Comparison of ENCODE assay signal across 16 cellular contexts in the genomic region with DNA sequence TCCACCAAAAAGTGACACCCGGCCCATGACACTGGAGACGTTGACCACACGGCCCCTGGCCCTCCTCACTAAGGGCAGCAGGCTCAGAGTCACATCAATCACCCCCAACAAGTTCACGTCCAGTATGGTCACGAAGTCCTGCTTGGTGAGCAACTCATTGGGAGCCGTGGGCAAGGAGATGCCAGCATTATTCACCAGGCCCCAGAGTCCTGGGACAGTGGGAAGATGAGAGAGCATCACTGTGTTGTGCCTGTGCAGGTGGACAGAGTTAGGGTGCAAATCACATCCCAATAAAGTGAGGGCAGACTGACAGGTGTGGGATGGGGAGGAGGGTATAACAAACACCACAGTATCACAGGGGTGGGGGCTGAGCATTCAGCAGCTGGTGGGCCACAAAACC. TPM values are rescaled to one million over a fixed set of nuclear protein-coding genes. Genes with fewer than 3 reads are reported as not detected.
DNase-seq lines count a peak whose midpoint lies in the region; FAIRE-seq and TF ChIP-seq lines count a peak whose summit lies in the region.
"Had no signal": no experiment of that assay in that cellular context is flagged by ENCODE, and none has a peak within 500 bp of the region (broad histone marks: within the 10 kb centered on the region; RNA-seq: fewer than 3 reads in every experiment).

No MANE protein-coding gene starts in this region.

- H3K9me3 Mint-ChIP-seq in osteocyte (ENCODE audit: unreplicated experiment): no peaks in the 10 kb centered on the region

- POLR2A ChIA-PET in PC-9 (lab: Charles Lee; ENCODE audit: unreplicated experiment): no interaction called here

- H3K9me3 ChIP-seq in PC-9 (ENCODE audit: insufficient read depth, low read depth): no peaks in the 10 kb centered on the region

- no peak overlapping the region for H3K4me3 ChIP-seq in PC-9
- H3K4me3 ChIP-seq: K562 had no signal

- no peaks in the 10 kb centered on the region for H3K9me2 ChIP-seq in PC-9 (ENCODE audit: insufficient read depth)

- peaks cover 19% of the 10 kb centered on the region for H3K4me1 ChIP-seq in PC-9 (replicated peaks; ENCODE audit: insufficient read depth)
- H3K4me1 ChIP-seq: BE2C had no signal

- H3K4me2 ChIP-seq in PC-9: peak overlapping the region; percentile 26; the same call in 1 of the 2 replicates

- H3K27me3 Mint-ChIP-seq in osteocyte (ENCODE audit: unreplicated experiment): peaks cover 44% of the 10 kb centered on the region

- no peaks in the 10 kb centered on the region for H3K27me3 ChIP-seq in PC-9 (ENCODE audit: insufficient read depth, low read depth)

- no peaks in the 10 kb centered on the region for H3K36me3 ChIP-seq in PC-9 (ENCODE audit: low read depth)
- H3K36me3 ChIP-seq: BE2C had no signal

- intact Hi-C loops in PC-9 (cut with micrococcal nuclease; ENCODE audit: unreplicated experiment): no loop called here

- no peaks in the 10 kb centered on the region for H3K36me3 Mint-ChIP-seq in osteocyte (ENCODE audit: unreplicated experiment)

- H4K20me1 ChIP-seq in PC-9 (ENCODE audit: insufficient read depth): no peaks in the 10 kb centered on the region

- CTCF ChIA-PET in PC-9 (lab: Charles Lee): no interaction called here

- H3K79me2 ChIP-seq in PC-9 (ENCODE audit: low read depth): no peaks in the 10 kb centered on the region

- H3F3A ChIP-seq in PC-9 (ENCODE audit: insufficient read depth, low read depth): peaks cover 3% of the 10 kb centered on the region; the same call in 1 of the 2 replicates

- TF ChIP-seq CTCF in GM10266 (IDR thresholded peaks at IDR 0.05; ENCODE audit: control insufficient read depth, insufficient read depth, low read depth, missing control alignments): no peak
- TF ChIP-seq CTCF in PC-9 (conservative IDR thresholded peaks at IDR 0.05): no peak
- TF ChIP-seq CTCF in osteocyte (IDR thresholded peaks at IDR 0.05): no peak

- H3K27ac ChIP-seq in PC-9: no peak overlapping the region
- H3K27ac ChIP-seq: C4-2B, HL-60 had no signal

- H2AFZ ChIP-seq in PC-9: no peak overlapping the region

- FAIRE-seq in H54 (lab: Jason Lieb, UNC): no peak
- FAIRE-seq: A204.1, G401.6 had no signal

- H3K4me3 Mint-ChIP-seq in osteocyte (ENCODE audit: unreplicated experiment): no peak overlapping the region
- H3K4me3 Mint-ChIP-seq: CD4-positive, alpha-beta memory T cell had no signal

- no TSS peak for BruUV-seq in PC-9 (replicated peaks; lab: Mats Ljungman, UMichigan)

- peak; percentile 4 for DNase-seq in GM10266 (ENCODE audit: extremely low spot score)
- no peak for DNase-seq in PC-9
- peak; percentile 50 for DNase-seq in islet precursor cell
- DNase-seq in osteocyte (ENCODE audit: extremely low spot score, unreplicated experiment): peak; percentile 70
- DNase-seq in DMS53 treated with DMSO at 0.1 percent for 48 hours (lab: John Stamatoyannopoulos, UW; ENCODE audit: unreplicated experiment): no peak
- no peak for DNase-seq in H54 (ENCODE audit: insufficient read length, low spot score)
- DNase-seq in activated T-cell treated with anti-CD3 and anti-CD28 coated beads, Interleukin-2, amount 50 U/mL, for 48 hours: no peak
- DNase-seq: BE2C; CD4-positive, alpha-beta memory T cell; DMS79 treated with DMSO at 0.1 percent for 48 hours had no signal

- peaks cover 1% of the 10 kb centered on the region for H3K4me1 Mint-ChIP-seq in osteocyte (ENCODE audit: unreplicated experiment)
- H3K4me1 Mint-ChIP-seq: CD4-positive, alpha-beta memory T cell had no signal

- H3K27ac Mint-ChIP-seq in osteocyte (ENCODE audit: unreplicated experiment): no peak overlapping the region
- H3K27ac Mint-ChIP-seq: CD4-positive, alpha-beta memory T cell had no signal

- no peak for TF ChIP-seq POLR2A in H54 (IDR thresholded peaks at IDR 0.05; ENCODE audit: low read depth, low read length)

RNA-seq across cellular contexts. Expression of a gene that starts 2.5 kb away (rescaled TPM):
- total RNA-seq in PC-9 (2021): 0.79 and 0.88 TPM in 2 replicates
- 0.16 and 0.27 TPM in 2 replicates for total RNA-seq in osteocyte
- total RNA-seq: H4 had no signal

RNA-seq across cellular contexts. Expression of a gene that starts 20.7 kb away (rescaled TPM):
- not detected in 2 replicates for total RNA-seq in PC-9 (2021)
- not detected in 2 replicates for total RNA-seq in osteocyte
- total RNA-seq: CD4-positive, alpha-beta memory T cell had no signal

RNA-seq across cellular contexts. Expression of a gene that starts 51.4 kb away (rescaled TPM):
- total RNA-seq in PC-9 (2021) (6.5 and 7.6 TPM in 2 replicates), osteocyte (6.4 and 7.0 TPM in 2 replicates)

Comparison
In these comparisons a context has a peak if more than half of its experiments do, and no peak if none do; other contexts are left out.
1. DNase-seq: peak in GM10266 (single experiment), islet precursor cell (single experiment) and osteocyte (single experiment); none in PC-9 (0 of 2), DMS53 treated with DMSO at 0.1 percent for 48 hours (single experiment), H54 (single experiment) and activated T-cell treated with anti-CD3 and anti-CD28 coated beads, Interleukin-2, amount 50 U/mL, for 48 hours (0 of 2).